23 cellular contexts compared by ENCODE assay signal in genomic region chr7:98305951-98306535, GRCh38. TPM values are rescaled to one million over a fixed set of nuclear protein-coding genes. Genes with fewer than 3 reads are reported as not detected.
DNase-seq lines count a peak whose midpoint lies in the region; ATAC-seq and TF ChIP-seq lines count a peak whose summit lies in the region.
"Had no signal": no experiment of that assay in that cellular context is flagged by ENCODE, and none has a peak within 500 bp of the region (broad histone marks: within the 10 kb centered on the region; RNA-seq: fewer than 3 reads in every experiment).

No MANE protein-coding gene starts in this region.

- POLR2A ChIA-PET in activated CD4-positive, alpha-beta T cell treated with anti-CD3 and anti-CD28 coated beads for 36 hours (lab: Charles Lee) = no interaction called here

- no peaks in the 10 kb centered on the region for H3F3A ChIP-seq in neural progenitor cell (ENCODE audit: low read depth)

- H3K27me3 Mint-ChIP-seq in endodermal cell (ENCODE audit: insufficient read depth) (no peaks in the 10 kb centered on the region), neural progenitor cell (ENCODE audit: insufficient read depth, low read depth) (peaks cover 4% of the 10 kb centered on the region)
- no peaks in the 10 kb centered on the region for H3K27me3 Mint-ChIP-seq in activated CD4-positive, alpha-beta T cell treated with anti-CD3 and anti-CD28 coated beads for 36 hours

- no peak for TF ChIP-seq POLR2A in heart left ventricle (IDR thresholded peaks at IDR 0.05)

- H3K4me1 Mint-ChIP-seq in endodermal cell (peaks cover 27% of the 10 kb centered on the region), neural progenitor cell (peaks cover 3% of the 10 kb centered on the region)
- H3K4me1 Mint-ChIP-seq in activated CD4-positive, alpha-beta T cell treated with anti-CD3 and anti-CD28 coated beads for 36 hours = no peaks in the 10 kb centered on the region
- H3K4me1 Mint-ChIP-seq: B cell had no signal

- H3K27ac Mint-ChIP-seq in endodermal cell (peak overlapping the region; percentile 76), neural progenitor cell (peak overlapping the region; percentile 66)
- no peak overlapping the region for H3K27ac Mint-ChIP-seq in activated CD4-positive, alpha-beta T cell treated with anti-CD3 and anti-CD28 coated beads for 36 hours
- H3K27ac Mint-ChIP-seq: B cell, HFFc6 had no signal

- TF ChIP-seq CTCF in heart left ventricle (IDR thresholded peaks at IDR 0.05) (no peak), endodermal cell (conservative IDR thresholded peaks at IDR 0.05) (no peak), neural progenitor cell (IDR thresholded peaks at IDR 0.05) (no peak)

- no peaks in the 10 kb centered on the region for H3K27me3 ChIP-seq in heart left ventricle
- no peaks in the 10 kb centered on the region for H3K27me3 ChIP-seq in endodermal cell (ENCODE audit: control insufficient read depth, insufficient read depth, low read length, poor library complexity, severe bottlenecking)
- no peaks in the 10 kb centered on the region for H3K27me3 ChIP-seq in neural progenitor cell

- no peaks in the 10 kb centered on the region for H3K79me2 ChIP-seq in neural progenitor cell (ENCODE audit: low read depth)

- H3K4me3 ChIP-seq in heart left ventricle (no peak overlapping the region), endodermal cell (ENCODE audit: low read length) (no peak overlapping the region), neural progenitor cell (no peak overlapping the region)
- H3K4me3 ChIP-seq: GM12878 had no signal

- DNase-seq in left ventricle myocardium superior (no peak), heart left ventricle (no peak), endodermal cell (no peak), neural progenitor cell (ENCODE audit: low spot score) (no peak), DMS53 (lab: John Stamatoyannopoulos, UW) (no peak), germinal center (ENCODE audit: low spot score) (no peak)
- DNase-seq in activated CD4-positive, alpha-beta T cell treated with anti-CD3 and anti-CD28 coated beads for 36 hours = no peak
- DNase-seq: DND-41, H9, HFFc6, Kasumi-1, MM.1S, NCI-H1048, NCI-H1436, NCI-H187 treated with DMSO at 0.1 percent for 48 hours, NCI-H2107, NCI-H446 treated with DMSO at 0.1 percent for 48 hours, NCI-H526 treated with DMSO at 0.1 percent for 48 hours, OCI-M1 had no signal

- H3K9me3 Mint-ChIP-seq in endodermal cell (no peaks in the 10 kb centered on the region), neural progenitor cell (no peaks in the 10 kb centered on the region)
- no peaks in the 10 kb centered on the region for H3K9me3 Mint-ChIP-seq in activated CD4-positive, alpha-beta T cell treated with anti-CD3 and anti-CD28 coated beads for 36 hours (ENCODE audit: low read depth)
- H3K9me3 Mint-ChIP-seq: H9, HFFc6 had no signal

- H3K9me3 ChIP-seq in heart left ventricle (no peaks in the 10 kb centered on the region), endodermal cell (ENCODE audit: control insufficient read depth, low read length) (no peaks in the 10 kb centered on the region), neural progenitor cell (ENCODE audit: low read depth) (no peaks in the 10 kb centered on the region)

- H3K9ac ChIP-seq in endodermal cell (ENCODE audit: extremely low read depth, low read length, poor library complexity, severe bottlenecking) (no peak overlapping the region), neural progenitor cell (no peak overlapping the region)

- H3K4me2 ChIP-seq in neural progenitor cell = no peak overlapping the region

- ATAC-seq in left ventricle myocardium superior (peak; percentile 20), heart left ventricle (no peak), esophagus mucosa (no peak)
- ATAC-seq in activated CD4-positive, alpha-beta T cell treated with anti-CD3 and anti-CD28 coated beads for 36 hours = no peak
- ATAC-seq: GM12878, Right ventricle myocardium inferior had no signal

- H3K4me1 ChIP-seq in heart left ventricle (no peaks in the 10 kb centered on the region), endodermal cell (ENCODE audit: control insufficient read depth, insufficient read depth, low read length) (peaks cover 13% of the 10 kb centered on the region), neural progenitor cell (peaks cover 6% of the 10 kb centered on the region)

- H3K36me3 Mint-ChIP-seq in endodermal cell (ENCODE audit: low read depth) (peaks cover 63% of the 10 kb centered on the region), neural progenitor cell (peaks cover 5% of the 10 kb centered on the region)
- no peaks in the 10 kb centered on the region for H3K36me3 Mint-ChIP-seq in activated CD4-positive, alpha-beta T cell treated with anti-CD3 and anti-CD28 coated beads for 36 hours (ENCODE audit: low read depth)

- H4K20me1 ChIP-seq in neural progenitor cell (ENCODE audit: low read depth) = peaks cover 4% of the 10 kb centered on the region

- intact Hi-C loops in left ventricle myocardium superior (cut with micrococcal nuclease) (no loop called here), heart left ventricle (cut with DNase I) (loop anchor here in 1 of 10 donors (10.0 kb wide), 1 partner anchor 539 kb away; no protein-coding TSS in a partner anchor)
- intact Hi-C loops in activated CD4-positive, alpha-beta T cell treated with anti-CD3 and anti-CD28 coated beads for 36 hours (cut with DNase I, micrococcal nuclease) = no loop called here

- H3K27ac ChIP-seq in heart left ventricle (no peak overlapping the region), endodermal cell (ENCODE audit: low read depth, low read length) (no peak overlapping the region), neural progenitor cell (no peak overlapping the region)

- no peak overlapping the region for H2AFZ ChIP-seq in neural progenitor cell (replicated peaks)

- 46 to 57% (median 54%) methylated on average over 22 of the region's 22 CpGs for WGBS in heart left ventricle, 4 donors
- WGBS in endodermal cell (ENCODE audit: insufficient coverage in 1 of 2, insufficient read length in 1 of 2), 2 experiments = 70 to 82% methylated on average over 16 to 22 of the region's 22 CpGs

- H3K36me3 ChIP-seq in heart left ventricle (peaks cover 0 to 29% (median 16%) of the 10 kb centered on the region in 9 donors), endodermal cell (ENCODE audit: control insufficient read depth, insufficient read depth, low read length) (peaks cover 9% of the 10 kb centered on the region), neural progenitor cell (no peaks in the 10 kb centered on the region)

- H3K4me3 Mint-ChIP-seq in endodermal cell (no peak overlapping the region), neural progenitor cell (no peak overlapping the region)
- H3K4me3 Mint-ChIP-seq in activated CD4-positive, alpha-beta T cell treated with anti-CD3 and anti-CD28 coated beads for 36 hours = no peak overlapping the region
- H3K4me3 Mint-ChIP-seq: B cell, H9, HFFc6 had no signal

- CTCF ChIA-PET in activated CD4-positive, alpha-beta T cell treated with anti-CD3 and anti-CD28 coated beads for 36 hours (lab: Charles Lee) = interaction anchor here (1.2 kb wide), 1 partner anchor 8 kb away, joined by 4 read pairs; no protein-coding TSS in a partner anchor

RNA-seq across cellular contexts. Expression of gene BRI3, which starts 24.6 kb away (rescaled TPM):
- total RNA-seq in left ventricle myocardium superior (269 TPM), heart left ventricle (100 to 1,000 TPM in 7 of 9 donors, 10 to 100 TPM in 2; 51.0 to 274 (median 223) TPM), endodermal cell (100 to 1,000 TPM; 130 to 152 TPM), neural progenitor cell (ENCODE audit: low replicate concordance) (22.2 and 26.4 TPM in 2 replicates), esophagus mucosa (91.1 TPM)
- 100 to 1,000 TPM; 236 to 237 TPM for polyA plus RNA-seq in heart left ventricle
- polyA plus RNA-seq in endodermal cell (2013, experiment 1 of 2) = 158 TPM
- polyA plus RNA-seq in endodermal cell (2013, experiment 2 of 2) = 139 TPM
- 10 to 100 TPM; 45.1 to 47.6 TPM for total RNA-seq in activated CD4-positive, alpha-beta T cell treated with anti-CD3 and anti-CD28 coated beads for 36 hours

RNA-seq across cellular contexts. Expression of gene TECPR1, which starts 54.0 kb away (rescaled TPM):
- total RNA-seq in left ventricle myocardium superior (25.2 TPM), heart left ventricle (10 to 100 TPM; 12.2 to 33.0 (median 22.7) TPM), endodermal cell (10 to 100 TPM; 27.2 to 32.0 TPM), neural progenitor cell (ENCODE audit: low replicate concordance) (10.8 and 27.8 TPM in 2 replicates), esophagus mucosa (15.7 TPM)
- 10 to 100 TPM; 10.9 to 23.2 TPM for polyA plus RNA-seq in heart left ventricle
- polyA plus RNA-seq in endodermal cell (2013, experiment 1 of 2) = 18.7 TPM
- polyA plus RNA-seq in endodermal cell (2013, experiment 2 of 2) = 19.2 TPM
- total RNA-seq in activated CD4-positive, alpha-beta T cell treated with anti-CD3 and anti-CD28 coated beads for 36 hours = 10 to 100 TPM; 21.8 to 26.5 TPM
